ENCODE assay signal across 8 cellular contexts in genomic region chr11:113773092-113773415, GRCh38. TPM values are rescaled to one million over a fixed set of nuclear protein-coding genes. Genes with fewer than 3 reads are reported as not detected.
DNase-seq lines count a peak whose midpoint lies in the region; ATAC-seq lines count a peak whose summit lies in the region.

No MANE protein-coding gene starts in this region.

- DNase-seq in Right ventricle myocardium inferior (ENCODE audit: missing footprints), result peak; percentile 69
- no peak for DNase-seq in cardiac septum (ENCODE audit: low spot score)
- DNase-seq in NT2/D1 (ENCODE audit: low read depth, low spot score), result no peak
- DNase-seq in effector memory CD4-positive, alpha-beta T cell, result no peak
- DNase-seq in stimulated activated CD4-positive, alpha-beta T cell treated with anti-CD3 and anti-CD28 coated beads, Interleukin-4, amount 100 ng/mL, for 24 hours, result no peak
- DNase-seq in NCI-H1930 (lab: John Stamatoyannopoulos, UW), result no peak
- DNase-seq in NCI-H1048 (lab: John Stamatoyannopoulos, UW), result no peak

- H3K4me3 ChIP-seq in NT2/D1 (ENCODE audit: insufficient read length, low read depth), result peak overlapping the region; percentile 96
- peak overlapping the region; percentile 94 for H3K4me3 ChIP-seq in effector memory CD4-positive, alpha-beta T cell (ENCODE audit: insufficient read depth, low read depth, low read length, poor library complexity, severe bottlenecking)
- peak overlapping the region; percentile 92 for H3K4me3 ChIP-seq in mucosa of stomach (ENCODE audit: low read length)

- H3K27ac ChIP-seq in effector memory CD4-positive, alpha-beta T cell (ENCODE audit: insufficient read depth, low read length, poor library complexity, severe bottlenecking), result peak overlapping the region; percentile 76

- H3K4me1 ChIP-seq in NT2/D1 (ENCODE audit: insufficient read depth, insufficient read length), result no peaks in the 10 kb centered on the region
- H3K4me1 ChIP-seq in effector memory CD4-positive, alpha-beta T cell (ENCODE audit: control insufficient read depth, insufficient read depth, low read length, poor library complexity, severe bottlenecking), result no peaks in the 10 kb centered on the region
- H3K4me1 ChIP-seq in mucosa of stomach (ENCODE audit: control insufficient read depth, insufficient read depth, low read length), result peaks cover 5% of the 10 kb centered on the region

- H3K27me3 ChIP-seq in NT2/D1 (ENCODE audit: insufficient read depth, insufficient read length), result no peaks in the 10 kb centered on the region
- H3K27me3 ChIP-seq in effector memory CD4-positive, alpha-beta T cell (replicated peaks; ENCODE audit: control insufficient read depth, insufficient read depth, low read length, poor library complexity, severe bottlenecking), result no peaks in the 10 kb centered on the region
- H3K27me3 ChIP-seq in mucosa of stomach (ENCODE audit: control insufficient read depth, insufficient read depth, low read length), result no peaks in the 10 kb centered on the region

- peaks cover 30% of the 10 kb centered on the region for H3K36me3 ChIP-seq in NT2/D1 (ENCODE audit: insufficient read depth, insufficient read length, low read length)
- peaks cover 6% of the 10 kb centered on the region for H3K36me3 ChIP-seq in effector memory CD4-positive, alpha-beta T cell (ENCODE audit: control insufficient read depth, insufficient read depth, low read length)
- H3K36me3 ChIP-seq in mucosa of stomach (ENCODE audit: control insufficient read depth, insufficient read depth, low read length), result no peaks in the 10 kb centered on the region

- intact Hi-C loops in Right ventricle myocardium inferior (cut with DNase I) (no loop called here), cardiac septum (cut with DNase I) (no loop called here)

- H3K9ac ChIP-seq in NT2/D1 (ENCODE audit: insufficient read length, low read depth), result peak overlapping the region; percentile 94
- H3K9ac ChIP-seq in mucosa of stomach (ENCODE audit: low read length), result peak overlapping the region; percentile 95

- no peaks in the 10 kb centered on the region for H3K9me3 ChIP-seq in NT2/D1 (ENCODE audit: insufficient read depth, low read length)
- H3K9me3 ChIP-seq in effector memory CD4-positive, alpha-beta T cell (ENCODE audit: control insufficient read depth, low read length), result no peaks in the 10 kb centered on the region
- H3K9me3 ChIP-seq in mucosa of stomach (ENCODE audit: control insufficient read depth, low read length), result no peaks in the 10 kb centered on the region

- ATAC-seq in Right ventricle myocardium inferior, result peak; percentile 41

RNA-seq across cellular contexts. Expression of gene ZW10, which starts 0.4 kb away (rescaled TPM):
- 9.6 TPM for total RNA-seq in Right ventricle myocardium inferior
- total RNA-seq in cardiac septum, result 8.0 TPM

RNA-seq across cellular contexts. Expression of gene CLDN25, which starts 6.5 kb away (rescaled TPM):
- total RNA-seq in Right ventricle myocardium inferior (not detected), cardiac septum (not detected)
